1 cellular context compared by ENCODE assay signal in genomic region chr3:9915252-9916141, GRCh38.
A peak's percentile ranks its signal among the peaks of the same experiment; 100 is the strongest.
TF ChIP-seq lines count a peak whose summit lies in the region.

No MANE protein-coding gene starts in this region.

TF ChIP-seq in HepG2, 621 proteins besides CTCF, POLR2A, EP300 and RAD21 (continued from another document and continues in another):
- TF ChIP-seq TFAP4 (IDR thresholded peaks at IDR 0.05; ENCODE audit: borderline replicate concordance, low read depth) (peak; percentile 52; the same call in 1 of the 2 replicates), CCDC6 (CRISPR knock-in tag; IDR thresholded peaks at IDR 0.05) (peak; percentile 35; the same call in 1 of the 2 replicates), TRIM24 (CRISPR knock-in tag; IDR thresholded peaks at IDR 0.05) (no peak), FOXM1 (CRISPR knock-in tag; IDR thresholded peaks at IDR 0.05) (peak; percentile 84), DZIP1 (CRISPR knock-in tag; IDR thresholded peaks at IDR 0.05) (peak; percentile 82; the same call in 1 of the 2 replicates), POLR2AphosphoS5 (IDR thresholded peaks at IDR 0.05; ENCODE audit: low read depth, low read length) (peak; percentile 41), ZNF891 (CRISPR knock-in tag; IDR thresholded peaks at IDR 0.05) (peak; percentile 93), ZFY (CRISPR knock-in tag; IDR thresholded peaks at IDR 0.05) (peak; percentile 92), ZHX2 (IDR thresholded peaks at IDR 0.05; ENCODE audit: low read depth) (no peak), ZHX2 (CRISPR knock-in tag; IDR thresholded peaks at IDR 0.05; ENCODE audit: borderline replicate concordance) (peak; percentile 95), KLF13 (CRISPR knock-in tag; IDR thresholded peaks at IDR 0.05) (no peak), NKX3-1 (CRISPR knock-in tag; IDR thresholded peaks at IDR 0.05) (0 out of 2 replicates have a peak, but pooled peaks have one; percentile 81), ZNF333 (CRISPR knock-in tag; IDR thresholded peaks at IDR 0.05; ENCODE audit: borderline replicate concordance) (peak; percentile 58; the same call in 1 of the 2 replicates), ZNF142 (CRISPR knock-in tag; IDR thresholded peaks at IDR 0.05) (peak; percentile 75), ETV5 (CRISPR knock-in tag; IDR thresholded peaks at IDR 0.05; ENCODE audit: borderline replicate concordance) (peak; percentile 75), ZNF251 (CRISPR knock-in tag; IDR thresholded peaks at IDR 0.05) (no peak), DR1 (CRISPR knock-in tag; IDR thresholded peaks at IDR 0.05) (peak; percentile 50; the same call in 1 of the 2 replicates), GATAD1 (CRISPR knock-in tag; IDR thresholded peaks at IDR 0.05) (0 out of 2 replicates have a peak, but pooled peaks have one; percentile 36), NR1H2 (CRISPR knock-in tag; IDR thresholded peaks at IDR 0.05; ENCODE audit: borderline replicate concordance, low read depth) (no peak), ZNF790 (CRISPR knock-in tag; IDR thresholded peaks at IDR 0.05; ENCODE audit: borderline replicate concordance) (peak; percentile 56; the same call in 1 of the 2 replicates), MZF1 (CRISPR knock-in tag; IDR thresholded peaks at IDR 0.05; ENCODE audit: borderline replicate concordance) (no peak), KLF9 (CRISPR knock-in tag; IDR thresholded peaks at IDR 0.05; ENCODE audit: low read depth) (0 out of 2 replicates have a peak, but pooled peaks have one; percentile 32), ZNF772 (CRISPR knock-in tag; IDR thresholded peaks at IDR 0.05) (0 out of 2 replicates have a peak, but pooled peaks have one; percentile 26), YEATS4 (CRISPR knock-in tag; IDR thresholded peaks at IDR 0.05; ENCODE audit: borderline replicate concordance) (peak; percentile 72; the same call in 1 of the 2 replicates), ZNF687 (CRISPR knock-in tag; IDR thresholded peaks at IDR 0.05) (peak; percentile 94), ZNF567 (CRISPR knock-in tag; IDR thresholded peaks at IDR 0.05; ENCODE audit: borderline replicate concordance) (peak; percentile 6; the same call in 1 of the 2 replicates), EEA1 (CRISPR knock-in tag; IDR thresholded peaks at IDR 0.05; ENCODE audit: borderline replicate concordance) (peak; percentile 47; the same call in 1 of the 2 replicates), HMGXB4 (CRISPR knock-in tag; IDR thresholded peaks at IDR 0.05; ENCODE audit: borderline replicate concordance in 1 of 2, low read depth in 1 of 2) (peak in 1 of 2 experiments; percentile 32), MAFG (CRISPR knock-in tag; IDR thresholded peaks at IDR 0.05) (no peak), ZNF773 (CRISPR knock-in tag; IDR thresholded peaks at IDR 0.05; ENCODE audit: borderline replicate concordance) (peak; percentile 89; the same call in 1 of the 2 replicates), ZNF556 (CRISPR knock-in tag; IDR thresholded peaks at IDR 0.05; ENCODE audit: borderline replicate concordance) (peak; percentile 17; the same call in 1 of the 2 replicates)
